ENCODE assay signal across 6 cellular contexts in the genomic region with DNA sequence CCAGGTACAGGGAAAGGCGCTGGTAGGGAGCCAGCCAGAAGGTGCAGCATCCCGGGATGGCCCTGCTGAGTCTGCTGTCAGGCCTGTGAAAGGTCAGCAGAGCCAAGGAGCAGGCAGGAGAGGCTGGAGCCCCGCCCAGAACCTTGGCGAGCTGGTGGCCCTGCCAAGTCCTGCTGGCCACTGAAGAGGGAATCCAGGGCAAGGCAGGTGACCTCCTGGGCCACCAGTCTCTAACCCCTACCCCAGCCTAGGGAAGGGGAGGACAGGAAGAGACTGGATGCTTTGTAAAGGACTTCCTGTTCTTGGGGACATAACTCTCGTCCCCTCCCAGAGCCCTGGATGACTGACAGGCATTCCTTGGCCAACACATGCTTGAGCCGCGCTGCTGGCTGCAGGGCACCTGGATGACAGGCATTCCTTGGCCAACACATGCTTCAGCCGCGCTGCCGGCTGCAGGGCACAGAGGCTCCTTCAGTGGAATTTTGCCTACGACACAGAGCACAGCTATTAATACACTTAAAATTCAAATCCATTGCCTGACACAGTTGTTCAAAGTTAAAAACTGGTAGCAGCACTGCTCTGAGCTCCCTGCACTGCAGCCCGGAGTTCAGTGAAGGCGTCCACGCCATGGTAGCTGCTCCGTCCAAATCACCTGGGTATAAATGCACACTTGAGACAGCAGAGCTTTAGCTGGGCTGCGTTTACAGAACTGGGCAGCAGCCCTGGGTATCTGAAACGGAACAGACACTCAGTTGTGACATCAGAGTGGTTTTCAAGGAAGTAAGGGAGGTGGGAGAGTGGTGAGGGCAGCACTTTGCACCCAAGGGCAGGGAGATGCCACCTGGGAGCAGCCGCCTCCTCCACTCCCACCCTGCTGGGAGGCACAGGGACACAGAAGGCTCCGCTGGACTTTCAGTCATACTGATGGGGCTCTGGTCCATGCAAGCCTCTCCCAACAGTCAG. TPM values are rescaled to one million over a fixed set of nuclear protein-coding genes. Genes with fewer than 3 reads are reported as not detected.
DNase-seq lines count a peak whose midpoint lies in the region; ATAC-seq and TF ChIP-seq lines count a peak whose summit lies in the region.

No MANE protein-coding gene starts in this region.

- 0 out of 2 replicates have a peak overlapping the region, but pooled peaks have one; percentile 95 for H3K9ac ChIP-seq in HUES64 (ENCODE audit: low read depth, low read length)
- H3K9ac ChIP-seq in neuronal stem cell (ENCODE audit: low read depth, low read length, poor library complexity), result no peak overlapping the region

- no peak overlapping the region for H2BK15ac ChIP-seq in neuronal stem cell (ENCODE audit: low read length)

- TF ChIP-seq POLR2A in adrenal gland (IDR thresholded peaks at IDR 0.05), result peak in 1 of 2 donors; percentile 25

- intact Hi-C loops in adrenal gland (cut with DNase I), result no loop called here

- H2BK5ac ChIP-seq in neuronal stem cell (ENCODE audit: low read length), result peak overlapping the region; percentile 44

- peak overlapping the region; percentile 96 for H3K4me2 ChIP-seq in neuronal stem cell (ENCODE audit: insufficient read depth, low read length, poor library complexity, severe bottlenecking)

- H3K27ac ChIP-seq in HUES64 (ENCODE audit: low read depth, low read length), result no peak overlapping the region
- H3K27ac ChIP-seq in adrenal gland, result peak overlapping the region; percentile 36 to 72 (median 42)
- H3K27ac ChIP-seq in neuronal stem cell (replicated peaks; ENCODE audit: low read length), result no peak overlapping the region

- DNase-seq in adrenal gland, result peak in 6 of 7 donors; percentile 45 to 78 (median 70)
- no peak for DNase-seq in neuronal stem cell (ENCODE audit: low spot score)
- no peak for DNase-seq in stimulated activated CD4-positive, alpha-beta T cell treated with anti-CD3 and anti-CD28 coated beads, Interleukin-4, amount 100 ng/mL, for 1 hour

- ATAC-seq in HG02840 (IDR thresholded peaks at IDR 0.05; ENCODE audit: low FRiP score, unreplicated experiment), result no peak
- no peak for ATAC-seq in GM21526 (IDR thresholded peaks at IDR 0.05; ENCODE audit: low FRiP score, unreplicated experiment)

- H4K8ac ChIP-seq in neuronal stem cell (ENCODE audit: low read depth, low read length), result no peak overlapping the region

- no peak overlapping the region for H2BK120ac ChIP-seq in neuronal stem cell (ENCODE audit: low read depth, low read length)

- H3K27me3 ChIP-seq in HUES64 (ENCODE audit: insufficient read depth, low read length) (no peaks in the 10 kb centered on the region), adrenal gland (no peaks in the 10 kb centered on the region), neuronal stem cell (ENCODE audit: control insufficient read depth in 3 of 3, insufficient read depth in 3 of 3, low read depth in 1 of 3, low read length in 3 of 3) (no peaks in the 10 kb centered on the region)

- H3K14ac ChIP-seq in neuronal stem cell (ENCODE audit: low read length), result no peak overlapping the region

- no peaks in the 10 kb centered on the region for H3K9me3 ChIP-seq in HUES64 (ENCODE audit: insufficient read depth, low read depth, low read length)
- no peaks in the 10 kb centered on the region for H3K9me3 ChIP-seq in adrenal gland (replicated peaks in 1 of 3)
- no peaks in the 10 kb centered on the region for H3K9me3 ChIP-seq in neuronal stem cell (replicated peaks in 1 of 2; ENCODE audit: control insufficient read depth in 2 of 2, insufficient read depth in 1 of 2, low read depth in 1 of 2, low read length in 2 of 2)

- no peak overlapping the region for H3K18ac ChIP-seq in neuronal stem cell (ENCODE audit: low read length)

- WGBS in HUES64, result 88% methylated on average over 19 of the region's 19 CpGs
- 39 to 62% (median 49%) methylated on average over 12 to 19 of the region's 19 CpGs for WGBS in adrenal gland, 4 donors
- WGBS in neuronal stem cell (ENCODE audit: extremely low coverage in 2 of 2, insufficient read length in 2 of 2, insufficient replicate concordance in 1 of 2), 2 donors, result no CpG with 5 or more reads among the region's 19 CpGs

- 0 out of 2 replicates have a peak, but pooled peaks cover 7% of the 10 kb centered on the region for H3K4me1 ChIP-seq in HUES64 (ENCODE audit: insufficient read depth, low read length)
- peaks cover 24 to 28% of the 10 kb centered on the region in 2 donors for H3K4me1 ChIP-seq in adrenal gland (replicated peaks in 1 of 2)
- peaks cover 9 to 11% of the 10 kb centered on the region in 2 donors for H3K4me1 ChIP-seq in neuronal stem cell (ENCODE audit: control insufficient read depth in 2 of 2, insufficient read depth in 1 of 2, low read depth in 1 of 2, low read length in 2 of 2)

- H2AK5ac ChIP-seq in neuronal stem cell (ENCODE audit: low read depth, low read length), result no peak overlapping the region

- peak overlapping the region; percentile 75 for H3K23ac ChIP-seq in neuronal stem cell (ENCODE audit: low read depth, low read length, poor library complexity)

- H3K4me3 ChIP-seq in HUES64 (ENCODE audit: low read length) (peak overlapping the region; percentile 95), adrenal gland (no peak overlapping the region), neuronal stem cell (ENCODE audit: low read length in 2 of 2) (peak overlapping the region in 1 of 2 donors; percentile 97)

- H4K91ac ChIP-seq in neuronal stem cell (ENCODE audit: low read depth, low read length, poor library complexity), result no peak overlapping the region

- peaks cover 18% of the 10 kb centered on the region for H3K79me1 ChIP-seq in neuronal stem cell (ENCODE audit: low read depth, low read length)

- no peak overlapping the region for H3K4ac ChIP-seq in neuronal stem cell (ENCODE audit: low read length)

- H2BK12ac ChIP-seq in neuronal stem cell (ENCODE audit: low read length), result no peak overlapping the region

- peaks cover 36% of the 10 kb centered on the region for H3K36me3 ChIP-seq in HUES64 (ENCODE audit: insufficient read depth, low read length)
- peaks cover 0 to 26% of the 10 kb centered on the region in 2 donors for H3K36me3 ChIP-seq in adrenal gland (replicated peaks in 1 of 2)
- H3K36me3 ChIP-seq in neuronal stem cell (replicated peaks in 1 of 2; ENCODE audit: control insufficient read depth in 2 of 2, insufficient read depth in 2 of 2, low read length in 2 of 2), result peaks cover 34 to 50% of the 10 kb centered on the region in 2 donors

- H2AFZ ChIP-seq in neuronal stem cell (ENCODE audit: low read length), result no peak overlapping the region

- no peak for TF ChIP-seq CTCF in adrenal gland (IDR thresholded peaks at IDR 0.05)

RNA-seq across cellular contexts. Expression of a gene that starts 2.0 kb away (rescaled TPM):
- 7.9 TPM for polyA plus RNA-seq in HUES64 (2013, experiment 1 of 2)
- 5.9 TPM for polyA plus RNA-seq in HUES64 (2013, experiment 2 of 2)
- total RNA-seq in adrenal gland, result 1 to 10 TPM in 6 of 8 donors, under 1 TPM in 2; 0.36 to 6.4 (median 2.7) TPM
- polyA plus RNA-seq in adrenal gland, result 10 to 100 TPM in 1 of 3 donors, 1 to 10 TPM in 1, under 1 TPM in 1; 0.60 to 57.4 (median 8.9) TPM
- 9.0 TPM for polyA plus RNA-seq in neuronal stem cell (2013, experiment 1 of 2)
- polyA plus RNA-seq in neuronal stem cell (2013, experiment 2 of 2), result 9.1 TPM

RNA-seq across cellular contexts. Expression of a gene that starts 2.0 kb away (rescaled TPM):
- 33.7 TPM for polyA plus RNA-seq in HUES64 (2013, experiment 1 of 2)
- polyA plus RNA-seq in HUES64 (2013, experiment 2 of 2), result 31.4 TPM
- total RNA-seq in adrenal gland, result 10 to 100 TPM in 5 of 8 donors, 1 to 10 TPM in 3; 8.3 to 24.1 (median 12.6) TPM
- polyA plus RNA-seq in adrenal gland, result 10 to 100 TPM in 2 of 3 donors, 1 to 10 TPM in 1; 8.4 to 20.4 (median 12.8) TPM
- 32.8 TPM for polyA plus RNA-seq in neuronal stem cell (2013, experiment 1 of 2)
- polyA plus RNA-seq in neuronal stem cell (2013, experiment 2 of 2), result 31.7 TPM

RNA-seq across cellular contexts. Expression of a gene that starts 7.4 kb away (rescaled TPM):
- 66.0 TPM for polyA plus RNA-seq in HUES64 (2013, experiment 1 of 2)
- polyA plus RNA-seq in HUES64 (2013, experiment 2 of 2), result 70.6 TPM
- 100 to 1,000 TPM in 1 of 8 donors, 10 to 100 TPM in 7; 33.9 to 116 (median 57.2) TPM for total RNA-seq in adrenal gland
- 10 to 100 TPM; 21.9 to 96.3 (median 69.1) TPM for polyA plus RNA-seq in adrenal gland
- 74.1 TPM for polyA plus RNA-seq in neuronal stem cell (2013, experiment 1 of 2)
- 70.9 TPM for polyA plus RNA-seq in neuronal stem cell (2013, experiment 2 of 2)

RNA-seq across cellular contexts. Expression of a gene that starts 10.7 kb away (rescaled TPM):
- 17.1 TPM for polyA plus RNA-seq in HUES64 (2013, experiment 1 of 2)
- polyA plus RNA-seq in HUES64 (2013, experiment 2 of 2), result 17.0 TPM
- 10 to 100 TPM; 18.6 to 37.4 (median 27.1) TPM for total RNA-seq in adrenal gland
- 100 to 1,000 TPM in 1 of 3 donors, 10 to 100 TPM in 1, 1 to 10 TPM in 1; 2.9 to 121 (median 80.0) TPM for polyA plus RNA-seq in adrenal gland
- polyA plus RNA-seq in neuronal stem cell (2013, experiment 1 of 2), result 10.6 TPM
- polyA plus RNA-seq in neuronal stem cell (2013, experiment 2 of 2), result 9.7 TPM

RNA-seq across cellular contexts. Expression of a gene that starts 16.2 kb away (rescaled TPM):
- polyA plus RNA-seq in HUES64 (2013, experiment 1 of 2), result 1.9 TPM
- polyA plus RNA-seq in HUES64 (2013, experiment 2 of 2), result 2.3 TPM
- 1 to 10 TPM in 2 of 8 donors, under 1 TPM in 4, not detected in 2; 0.06 to 2.7 (median 0.62) TPM for total RNA-seq in adrenal gland
- polyA plus RNA-seq in adrenal gland, result 1 to 10 TPM in 2 of 3 donors, not detected in 1; 1.4 to 5.2 TPM
- 4.7 TPM for polyA plus RNA-seq in neuronal stem cell (2013, experiment 1 of 2)
- 4.7 TPM for polyA plus RNA-seq in neuronal stem cell (2013, experiment 2 of 2)

Comparison
In these comparisons a context has a peak if more than half of its experiments do, and no peak if none do; other contexts are left out.
1. H3K27ac ChIP-seq: peak in adrenal gland (5 of 5); none in HUES64 (single experiment) and neuronal stem cell (single experiment).
2. DNase-seq: peak in adrenal gland (6 of 7); none in neuronal stem cell (single experiment) and stimulated activated CD4-positive, alpha-beta T cell treated with anti-CD3 and anti-CD28 coated beads, Interleukin-4, amount 100 ng/mL, for 1 hour (single experiment).